ENCODE assay signal across 2 cellular contexts in the genomic region with DNA sequence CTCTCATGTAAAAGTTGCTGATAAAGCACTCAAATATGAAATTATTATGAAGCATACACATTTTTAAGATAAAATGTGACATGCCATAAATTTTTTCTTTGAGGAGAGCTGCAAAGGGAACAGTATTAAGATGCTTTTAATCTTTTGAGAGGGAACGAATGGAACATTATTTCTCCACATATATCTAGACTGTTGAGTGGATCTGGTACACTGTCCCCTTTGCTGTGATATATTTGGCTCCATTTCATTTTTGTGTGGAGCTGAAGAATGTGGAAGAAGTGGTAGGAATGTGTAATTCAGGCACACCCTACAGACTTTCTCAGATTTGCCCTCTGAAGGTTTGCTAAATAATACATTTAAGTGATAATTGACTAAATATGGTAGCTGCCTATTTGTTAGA.
TF ChIP-seq lines count a peak whose summit lies in the region.

No MANE protein-coding gene starts in this region.

TF ChIP-seq in HepG2, 621 proteins besides CTCF, POLR2A, EP300 and RAD21 (continued from another document):
- TF ChIP-seq, protein P1, sequence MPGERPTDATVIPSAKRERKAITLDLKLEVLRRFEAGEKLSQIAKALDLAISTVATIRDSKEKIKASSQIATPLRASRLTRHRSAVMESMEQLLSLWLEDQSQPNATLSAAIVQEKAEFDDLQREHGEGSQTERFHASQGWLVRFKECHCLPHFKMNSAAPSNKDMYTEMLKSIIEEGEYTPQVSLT (CRISPR knock-in tag; IDR thresholded peaks at IDR 0.05; ENCODE audit: borderline replicate concordance, low read depth), result no peak
- TF ChIP-seq MAF1 (CRISPR knock-in tag; IDR thresholded peaks at IDR 0.05; ENCODE audit: borderline replicate concordance) (no peak), ZNF256 (CRISPR knock-in tag; conservative IDR thresholded peaks at IDR 0.05) (no peak), ZNF556 (CRISPR knock-in tag; IDR thresholded peaks at IDR 0.05; ENCODE audit: borderline replicate concordance) (no peak), FOXJ3 (CRISPR knock-in tag; IDR thresholded peaks at IDR 0.05; ENCODE audit: borderline replicate concordance) (no peak)
- TF ChIP-seq, protein P2, sequence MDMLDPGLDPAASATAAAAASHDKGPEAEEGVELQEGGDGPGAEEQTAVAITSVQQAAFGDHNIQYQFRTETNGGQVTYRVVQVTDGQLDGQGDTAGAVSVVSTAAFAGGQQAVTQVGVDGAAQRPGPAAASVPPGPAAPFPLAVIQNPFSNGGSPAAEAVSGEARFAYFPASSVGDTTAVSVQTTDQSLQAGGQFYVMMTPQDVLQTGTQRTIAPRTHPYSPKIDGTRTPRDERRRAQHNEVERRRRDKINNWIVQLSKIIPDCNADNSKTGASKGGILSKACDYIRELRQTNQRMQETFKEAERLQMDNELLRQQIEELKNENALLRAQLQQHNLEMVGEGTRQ (IDR thresholded peaks at IDR 0.05; ENCODE audit: low read depth, low read length), result no peak
- TF ChIP-seq, protein P2 (CRISPR knock-in tag; IDR thresholded peaks at IDR 0.05; ENCODE audit: borderline replicate concordance), result no peak

TF ChIP-seq in liver, 16 proteins besides CTCF, POLR2A, EP300 and RAD21 (continued from another document):
- TF ChIP-seq, protein P3, sequence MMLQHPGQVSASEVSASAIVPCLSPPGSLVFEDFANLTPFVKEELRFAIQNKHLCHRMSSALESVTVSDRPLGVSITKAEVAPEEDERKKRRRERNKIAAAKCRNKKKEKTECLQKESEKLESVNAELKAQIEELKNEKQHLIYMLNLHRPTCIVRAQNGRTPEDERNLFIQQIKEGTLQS (IDR thresholded peaks at IDR 0.05), result no peak
- no peak for TF ChIP-seq FOXA1 (IDR thresholded peaks at IDR 0.05)
- TF ChIP-seq EGR1 (IDR thresholded peaks at IDR 0.05; ENCODE audit: low read depth in 2 of 2), result no peak
